Comparison of ENCODE assay signal across 24 cellular contexts in genomic region chr7:70148997-70149396, GRCh38.
A peak's percentile ranks its signal among the peaks of the same experiment; 100 is the strongest.
DNase-seq lines count a peak whose midpoint lies in the region; ATAC-seq, FAIRE-seq and TF ChIP-seq lines count a peak whose summit lies in the region.
"Had no signal": no experiment of that assay in that cellular context is flagged by ENCODE, and none has a peak within 500 bp of the region (broad histone marks: within the 10 kb centered on the region; RNA-seq: fewer than 3 reads in every experiment).

No MANE protein-coding gene starts in this region.

- no peak overlapping the region for H2BK5ac ChIP-seq in IMR-90 (ENCODE audit: low read depth, low read length, poor library complexity, severe bottlenecking)

- H3K36me3 ChIP-seq in IMR-90 (ENCODE audit: control insufficient read depth, insufficient read depth, low read length), result no peaks in the 10 kb centered on the region

- no peak overlapping the region for H4K8ac ChIP-seq in IMR-90 (ENCODE audit: low read depth in 2 of 2, low read length in 2 of 2)

- H3K27ac ChIP-seq in IMR-90 (ENCODE audit: insufficient read depth, low read length) (no peak overlapping the region), coronary artery (no peak overlapping the region)
- H3K27ac ChIP-seq: BLaER1 treated with 17β-estradiol and CSF1 and Interleukin-3, amounts not matched to agents 10 nM and 100 nM; C4-2B had no signal

- H3K18ac ChIP-seq in IMR-90 (ENCODE audit: low read depth, low read length), result no peak overlapping the region

- H3K56ac ChIP-seq in IMR-90 (ENCODE audit: extremely low read depth, insufficient read depth, low read length), result no peak overlapping the region

- CTCF ChIA-PET in IMR-90 (lab: Yijun Ruan, JAX), result no interaction called here

- intact Hi-C loops in IMR-90 (cut with micrococcal nuclease), result no loop called here

- no peak overlapping the region for H2AFZ ChIP-seq in IMR-90 (replicated peaks; ENCODE audit: low read length, poor library complexity)

- no peak overlapping the region for H4K5ac ChIP-seq in IMR-90 (ENCODE audit: low read depth, low read length)

- peak; percentile 58 for FAIRE-seq in D721Med (lab: Jason Lieb, UNC)
- FAIRE-seq: GM12878, GM12892, GM19239 had no signal

- no TSS peak for BruUV-seq in IMR-90 (replicated peaks; lab: Mats Ljungman, UMichigan)

- WGBS in IMR-90 (ENCODE audit: extremely low coverage in 2 of 2, insufficient read length in 1 of 2), 2 experiments, result no CpG with 5 or more reads among the region's 1 CpG

- H2AK5ac ChIP-seq in IMR-90 (ENCODE audit: low read depth, low read length), result no peak overlapping the region

- no peaks in the 10 kb centered on the region for H3K4me1 Mint-ChIP-seq in activated T-cell treated with anti-CD3 and anti-CD28 coated beads, Interleukin-2, amount 50 U/mL, for 24 hours (ENCODE audit: low read depth)
- H3K4me1 Mint-ChIP-seq: B cell had no signal

- no peaks in the 10 kb centered on the region for H3K4me1 ChIP-seq in IMR-90 (ENCODE audit: control insufficient read depth, insufficient read depth, low read length)
- H3K4me1 ChIP-seq: BLaER1 treated with 17β-estradiol and CSF1 and Interleukin-3, amounts not matched to agents 10 nM and 100 nM; Caco-2 had no signal

- H2BK15ac ChIP-seq in IMR-90 (ENCODE audit: low read depth, low read length), result no peak overlapping the region

- H3K14ac ChIP-seq in IMR-90 (replicated peaks; ENCODE audit: low read depth, low read length), result no peak overlapping the region

- ATAC-seq in IMR-90 (ENCODE audit: low read depth), result no peak
- ATAC-seq: CD8-positive, alpha-beta T cell; GM12878 had no signal

- no peaks in the 10 kb centered on the region for H3K9me3 ChIP-seq in IMR-90 (ENCODE audit: control insufficient read depth, insufficient read depth, low read length)
- H3K9me3 ChIP-seq: Caco-2 had no signal

- no peaks in the 10 kb centered on the region for H3K79me1 ChIP-seq in IMR-90 (ENCODE audit: low read depth in 1 of 2, low read length in 2 of 2)

- no peak for DNase-seq in D721Med (ENCODE audit: insufficient read length, low spot score)
- DNase-seq in IMR-90, result no peak
- no peak for DNase-seq in activated T-cell treated with anti-CD3 and anti-CD28 coated beads, Interleukin-2, amount 50 U/mL, for 24 hours
- no peak for DNase-seq in GM13977 (ENCODE audit: low spot score)
- no peak for DNase-seq in coronary artery (ENCODE audit: low spot score)
- DNase-seq: 8988T; AML-193; Caco-2; Calu3; CD4-positive, alpha-beta T cell; CD8-positive, alpha-beta T cell; DMS 273 treated with DMSO at 0.1 percent for 48 hours; DMS153; DMS53; DMS79; DND-41; EL; GDM1 had no signal

- H3K4me3 Mint-ChIP-seq in activated T-cell treated with anti-CD3 and anti-CD28 coated beads, Interleukin-2, amount 50 U/mL, for 24 hours, result no peak overlapping the region
- H3K4me3 Mint-ChIP-seq: B cell; CD4-positive, alpha-beta T cell; CD8-positive, alpha-beta T cell had no signal

- H3K27me3 Mint-ChIP-seq in activated T-cell treated with anti-CD3 and anti-CD28 coated beads, Interleukin-2, amount 50 U/mL, for 24 hours, result no peaks in the 10 kb centered on the region
- H3K27me3 Mint-ChIP-seq: B cell; CD4-positive, alpha-beta T cell had no signal

- no peak for TF ChIP-seq POLR2A in IMR-90 (IDR thresholded peaks at IDR 0.05; ENCODE audit: low read depth, low read length)

- H3K23ac ChIP-seq in IMR-90 (ENCODE audit: low read depth, low read length), result no peak overlapping the region

- no peak overlapping the region for H3K9ac ChIP-seq in IMR-90 (ENCODE audit: low read depth, low read length)
- H3K9ac ChIP-seq: BLaER1 treated with 17β-estradiol and CSF1 and Interleukin-3, amounts not matched to agents 10 nM and 100 nM had no signal

- H3K9me1 ChIP-seq in IMR-90 (ENCODE audit: insufficient read depth, low read length), result no peaks in the 10 kb centered on the region

- POLR2A ChIA-PET in IMR-90 (lab: Charles Lee; ENCODE audit: unreplicated experiment), result no interaction called here

- no peaks in the 10 kb centered on the region for H3K9me3 Mint-ChIP-seq in activated T-cell treated with anti-CD3 and anti-CD28 coated beads, Interleukin-2, amount 50 U/mL, for 24 hours

- dilution Hi-C loops in IMR-90 (cut with HindIII; ENCODE audit: low sequenced_read_pairs, unreplicated experiment), result no loop called here

- H3K4me2 ChIP-seq in IMR-90 (ENCODE audit: low read depth, low read length), result no peak overlapping the region
- H3K4me2 ChIP-seq: BLaER1 treated with 17β-estradiol and CSF1 and Interleukin-3, amounts not matched to agents 10 nM and 100 nM had no signal

- in situ Hi-C loops in IMR-90 (cut with MboI; ENCODE audit: low sequenced_read_pairs), result no loop called here
- in situ Hi-C loops in GM13977 (cut with MboI; ENCODE audit: low pct_unique_long_range_greater_than_20kb, low sequenced_read_pairs, unreplicated experiment), result no loop called here

- no peak overlapping the region for H2BK20ac ChIP-seq in IMR-90 (ENCODE audit: low read depth, low read length)

- H3K27ac Mint-ChIP-seq in activated T-cell treated with anti-CD3 and anti-CD28 coated beads, Interleukin-2, amount 50 U/mL, for 24 hours, result no peak overlapping the region
- H3K27ac Mint-ChIP-seq: B cell; CD4-positive, alpha-beta T cell; CD8-positive, alpha-beta T cell had no signal

- H2BK120ac ChIP-seq in IMR-90 (ENCODE audit: low read depth, low read length), result no peak overlapping the region

- H2AK9ac ChIP-seq in IMR-90 (replicated peaks; ENCODE audit: low read depth, low read length, poor library complexity), result no peak overlapping the region

- H4K20me1 ChIP-seq in IMR-90 (ENCODE audit: insufficient read depth, low read length), result no peaks in the 10 kb centered on the region
- H4K20me1 ChIP-seq: BLaER1 treated with 17β-estradiol and CSF1 and Interleukin-3, amounts not matched to agents 10 nM and 100 nM had no signal

- H3K36me3 Mint-ChIP-seq in activated T-cell treated with anti-CD3 and anti-CD28 coated beads, Interleukin-2, amount 50 U/mL, for 24 hours (ENCODE audit: low read depth), result no peaks in the 10 kb centered on the region
- H3K36me3 Mint-ChIP-seq: CD8-positive, alpha-beta T cell had no signal

- TF ChIP-seq CTCF in D721Med (IDR thresholded peaks at IDR 0.05; ENCODE audit: insufficient read depth, missing control alignments) (no peak), IMR-90 (conservative IDR thresholded peaks at IDR 0.05; ENCODE audit: low read depth, low read length) (no peak), GM13977 (IDR thresholded peaks at IDR 0.05; ENCODE audit: extremely low read depth, insufficient read depth, missing control alignments) (no peak), coronary artery (IDR thresholded peaks at IDR 0.05) (no peak)

- no peak overlapping the region for H4K91ac ChIP-seq in IMR-90 (ENCODE audit: insufficient read depth, low read depth, low read length)

- H3K4ac ChIP-seq in IMR-90 (ENCODE audit: low read depth, low read length), result no peak overlapping the region

- H3K27me3 ChIP-seq in IMR-90 (ENCODE audit: control insufficient read depth, insufficient read depth, low read length), result no peaks in the 10 kb centered on the region
- H3K27me3 ChIP-seq: BLaER1 treated with 17β-estradiol and CSF1 and Interleukin-3, amounts not matched to agents 10 nM and 100 nM had no signal

- TF ChIP-seq RAD21 in IMR-90 (IDR thresholded peaks at IDR 0.05; ENCODE audit: low read length), result no peak

- H3K4me3 ChIP-seq in IMR-90 (ENCODE audit: insufficient read depth, low read depth, low read length) (no peak overlapping the region), coronary artery (no peak overlapping the region)
- H3K4me3 ChIP-seq: BLaER1 treated with 17β-estradiol and CSF1 and Interleukin-3, amounts not matched to agents 10 nM and 100 nM; GM12878 had no signal

TF ChIP-seq in IMR-90, 13 proteins besides CTCF, POLR2A, EP300 and RAD21:
- TF ChIP-seq MXI1 (IDR thresholded peaks at IDR 0.05; ENCODE audit: borderline replicate concordance, low read depth, low read length) (no peak), CHD1 (IDR thresholded peaks at IDR 0.05; ENCODE audit: low read depth, low read length) (no peak), MAFK (IDR thresholded peaks at IDR 0.05; ENCODE audit: low read depth, low read length) (0 out of 2 replicates have a peak, but pooled peaks have one; percentile 32)
